1 cellular context compared by ENCODE assay signal in genomic region chr3:189744235-189744634, GRCh38.
TF ChIP-seq lines count a peak whose summit lies in the region.

No MANE protein-coding gene starts in this region.

TF ChIP-seq in H1, 55 proteins besides CTCF, POLR2A, EP300 and RAD21 (continued from another document):
- TF ChIP-seq MAFK (IDR thresholded peaks at IDR 0.05; ENCODE audit: low read depth, low read length) (no peak), SIX5 (IDR thresholded peaks at IDR 0.05; ENCODE audit: low read depth, low read length) (no peak), RNF2 (IDR thresholded peaks at IDR 0.05; ENCODE audit: borderline replicate concordance, low read depth, low read length, missing control alignments, poor library complexity, severe bottlenecking) (no peak), SP4 (IDR thresholded peaks at IDR 0.05; ENCODE audit: low read length) (no peak), POU5F1 (IDR thresholded peaks at IDR 0.05; ENCODE audit: low read depth, low read length) (no peak), NANOG (IDR thresholded peaks at IDR 0.05; ENCODE audit: insufficient read depth, low read depth, low read length, poor library complexity, severe bottlenecking) (no peak), TBP (IDR thresholded peaks at IDR 0.05; ENCODE audit: low read depth, low read length) (no peak), SIRT6 (IDR thresholded peaks at IDR 0.05; ENCODE audit: low read length) (no peak), TEAD4 (IDR thresholded peaks at IDR 0.05; ENCODE audit: low read depth, low read length) (no peak), SP1 (IDR thresholded peaks at IDR 0.05; ENCODE audit: low read depth, low read length) (no peak), CTBP2 (IDR thresholded peaks at IDR 0.05; ENCODE audit: borderline replicate concordance, insufficient read depth, insufficient read length, low read length) (no peak), JUN (IDR thresholded peaks at IDR 0.05; ENCODE audit: low read depth, low read length) (no peak), ZNF274 (IDR thresholded peaks at IDR 0.05; ENCODE audit: borderline replicate concordance, extremely low read depth, low read length) (no peak), BACH1 (IDR thresholded peaks at IDR 0.05; ENCODE audit: low read length) (no peak), NRF1 (IDR thresholded peaks at IDR 0.05; ENCODE audit: low read depth, low read length) (no peak)
- TF ChIP-seq, protein P1, sequence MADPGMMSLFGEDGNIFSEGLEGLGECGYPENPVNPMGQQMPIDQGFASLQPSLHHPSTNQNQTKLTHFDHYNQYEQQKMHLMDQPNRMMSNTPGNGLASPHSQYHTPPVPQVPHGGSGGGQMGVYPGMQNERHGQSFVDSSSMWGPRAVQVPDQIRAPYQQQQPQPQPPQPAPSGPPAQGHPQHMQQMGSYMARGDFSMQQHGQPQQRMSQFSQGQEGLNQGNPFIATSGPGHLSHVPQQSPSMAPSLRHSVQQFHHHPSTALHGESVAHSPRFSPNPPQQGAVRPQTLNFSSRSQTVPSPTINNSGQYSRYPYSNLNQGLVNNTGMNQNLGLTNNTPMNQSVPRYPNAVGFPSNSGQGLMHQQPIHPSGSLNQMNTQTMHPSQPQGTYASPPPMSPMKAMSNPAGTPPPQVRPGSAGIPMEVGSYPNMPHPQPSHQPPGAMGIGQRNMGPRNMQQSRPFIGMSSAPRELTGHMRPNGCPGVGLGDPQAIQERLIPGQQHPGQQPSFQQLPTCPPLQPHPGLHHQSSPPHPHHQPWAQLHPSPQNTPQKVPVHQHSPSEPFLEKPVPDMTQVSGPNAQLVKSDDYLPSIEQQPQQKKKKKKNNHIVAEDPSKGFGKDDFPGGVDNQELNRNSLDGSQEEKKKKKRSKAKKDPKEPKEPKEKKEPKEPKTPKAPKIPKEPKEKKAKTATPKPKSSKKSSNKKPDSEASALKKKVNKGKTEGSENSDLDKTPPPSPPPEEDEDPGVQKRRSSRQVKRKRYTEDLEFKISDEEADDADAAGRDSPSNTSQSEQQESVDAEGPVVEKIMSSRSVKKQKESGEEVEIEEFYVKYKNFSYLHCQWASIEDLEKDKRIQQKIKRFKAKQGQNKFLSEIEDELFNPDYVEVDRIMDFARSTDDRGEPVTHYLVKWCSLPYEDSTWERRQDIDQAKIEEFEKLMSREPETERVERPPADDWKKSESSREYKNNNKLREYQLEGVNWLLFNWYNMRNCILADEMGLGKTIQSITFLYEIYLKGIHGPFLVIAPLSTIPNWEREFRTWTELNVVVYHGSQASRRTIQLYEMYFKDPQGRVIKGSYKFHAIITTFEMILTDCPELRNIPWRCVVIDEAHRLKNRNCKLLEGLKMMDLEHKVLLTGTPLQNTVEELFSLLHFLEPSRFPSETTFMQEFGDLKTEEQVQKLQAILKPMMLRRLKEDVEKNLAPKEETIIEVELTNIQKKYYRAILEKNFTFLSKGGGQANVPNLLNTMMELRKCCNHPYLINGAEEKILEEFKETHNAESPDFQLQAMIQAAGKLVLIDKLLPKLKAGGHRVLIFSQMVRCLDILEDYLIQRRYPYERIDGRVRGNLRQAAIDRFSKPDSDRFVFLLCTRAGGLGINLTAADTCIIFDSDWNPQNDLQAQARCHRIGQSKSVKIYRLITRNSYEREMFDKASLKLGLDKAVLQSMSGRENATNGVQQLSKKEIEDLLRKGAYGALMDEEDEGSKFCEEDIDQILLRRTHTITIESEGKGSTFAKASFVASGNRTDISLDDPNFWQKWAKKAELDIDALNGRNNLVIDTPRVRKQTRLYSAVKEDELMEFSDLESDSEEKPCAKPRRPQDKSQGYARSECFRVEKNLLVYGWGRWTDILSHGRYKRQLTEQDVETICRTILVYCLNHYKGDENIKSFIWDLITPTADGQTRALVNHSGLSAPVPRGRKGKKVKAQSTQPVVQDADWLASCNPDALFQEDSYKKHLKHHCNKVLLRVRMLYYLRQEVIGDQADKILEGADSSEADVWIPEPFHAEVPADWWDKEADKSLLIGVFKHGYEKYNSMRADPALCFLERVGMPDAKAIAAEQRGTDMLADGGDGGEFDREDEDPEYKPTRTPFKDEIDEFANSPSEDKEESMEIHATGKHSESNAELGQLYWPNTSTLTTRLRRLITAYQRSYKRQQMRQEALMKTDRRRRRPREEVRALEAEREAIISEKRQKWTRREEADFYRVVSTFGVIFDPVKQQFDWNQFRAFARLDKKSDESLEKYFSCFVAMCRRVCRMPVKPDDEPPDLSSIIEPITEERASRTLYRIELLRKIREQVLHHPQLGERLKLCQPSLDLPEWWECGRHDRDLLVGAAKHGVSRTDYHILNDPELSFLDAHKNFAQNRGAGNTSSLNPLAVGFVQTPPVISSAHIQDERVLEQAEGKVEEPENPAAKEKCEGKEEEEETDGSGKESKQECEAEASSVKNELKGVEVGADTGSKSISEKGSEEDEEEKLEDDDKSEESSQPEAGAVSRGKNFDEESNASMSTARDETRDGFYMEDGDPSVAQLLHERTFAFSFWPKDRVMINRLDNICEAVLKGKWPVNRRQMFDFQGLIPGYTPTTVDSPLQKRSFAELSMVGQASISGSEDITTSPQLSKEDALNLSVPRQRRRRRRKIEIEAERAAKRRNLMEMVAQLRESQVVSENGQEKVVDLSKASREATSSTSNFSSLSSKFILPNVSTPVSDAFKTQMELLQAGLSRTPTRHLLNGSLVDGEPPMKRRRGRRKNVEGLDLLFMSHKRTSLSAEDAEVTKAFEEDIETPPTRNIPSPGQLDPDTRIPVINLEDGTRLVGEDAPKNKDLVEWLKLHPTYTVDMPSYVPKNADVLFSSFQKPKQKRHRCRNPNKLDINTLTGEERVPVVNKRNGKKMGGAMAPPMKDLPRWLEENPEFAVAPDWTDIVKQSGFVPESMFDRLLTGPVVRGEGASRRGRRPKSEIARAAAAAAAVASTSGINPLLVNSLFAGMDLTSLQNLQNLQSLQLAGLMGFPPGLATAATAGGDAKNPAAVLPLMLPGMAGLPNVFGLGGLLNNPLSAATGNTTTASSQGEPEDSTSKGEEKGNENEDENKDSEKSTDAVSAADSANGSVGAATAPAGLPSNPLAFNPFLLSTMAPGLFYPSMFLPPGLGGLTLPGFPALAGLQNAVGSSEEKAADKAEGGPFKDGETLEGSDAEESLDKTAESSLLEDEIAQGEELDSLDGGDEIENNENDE (IDR thresholded peaks at IDR 0.05; ENCODE audit: insufficient replicate concordance, low read length) = no peak
- TF ChIP-seq, protein P2, sequence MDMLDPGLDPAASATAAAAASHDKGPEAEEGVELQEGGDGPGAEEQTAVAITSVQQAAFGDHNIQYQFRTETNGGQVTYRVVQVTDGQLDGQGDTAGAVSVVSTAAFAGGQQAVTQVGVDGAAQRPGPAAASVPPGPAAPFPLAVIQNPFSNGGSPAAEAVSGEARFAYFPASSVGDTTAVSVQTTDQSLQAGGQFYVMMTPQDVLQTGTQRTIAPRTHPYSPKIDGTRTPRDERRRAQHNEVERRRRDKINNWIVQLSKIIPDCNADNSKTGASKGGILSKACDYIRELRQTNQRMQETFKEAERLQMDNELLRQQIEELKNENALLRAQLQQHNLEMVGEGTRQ (IDR thresholded peaks at IDR 0.05; ENCODE audit: low read length) = no peak
